ENCODE assay signal across 16 cellular contexts in genomic region chr5:123094227-123094918, GRCh38. TPM values are rescaled to one million over a fixed set of nuclear protein-coding genes. Genes with fewer than 3 reads are reported as not detected.
DNase-seq lines count a peak whose midpoint lies in the region; ATAC-seq and TF ChIP-seq lines count a peak whose summit lies in the region.
"Had no signal": no experiment of that assay in that cellular context is flagged by ENCODE, and none has a peak within 500 bp of the region (broad histone marks: within the 10 kb centered on the region; RNA-seq: fewer than 3 reads in every experiment).

No MANE protein-coding gene starts in this region.

- H3K9me3 Mint-ChIP-seq in chondrocyte (ENCODE audit: low read depth), result no peaks in the 10 kb centered on the region
- no peaks in the 10 kb centered on the region for H3K9me3 Mint-ChIP-seq in memory B cell
- no peaks in the 10 kb centered on the region for H3K9me3 Mint-ChIP-seq in stimulated activated naive B cell treated with anti-CD40 and anti-IgM and Interleukin-4, amounts not matched to agents 10 μg/mL and 1 μg/mL and 100 μg/mL, for 72 hours
- peaks cover 0 to 4% (median 1%) of the 10 kb centered on the region in 11 donors for H3K9me3 Mint-ChIP-seq in naive thymus-derived CD4-positive, alpha-beta T cell
- H3K9me3 Mint-ChIP-seq: activated naive CD4-positive, alpha-beta T cell treated with anti-CD3 and anti-CD28 coated beads, Interleukin-2, amount 50 U/mL, for 72 hours; central memory CD8-positive, alpha-beta T cell had no signal

- H3K4me1 Mint-ChIP-seq in chondrocyte (ENCODE audit: low read depth) (peaks cover 19% of the 10 kb centered on the region), memory B cell (peaks cover 21% of the 10 kb centered on the region)
- H3K4me1 Mint-ChIP-seq in stimulated activated naive B cell treated with anti-CD40 and anti-IgM and Interleukin-4, amounts not matched to agents 10 μg/mL and 1 μg/mL and 100 μg/mL, for 72 hours, result peaks cover 24 to 40% of the 10 kb centered on the region in 2 donors
- H3K4me1 Mint-ChIP-seq in naive thymus-derived CD4-positive, alpha-beta T cell, result peaks cover 11 to 25% (median 20%) of the 10 kb centered on the region in 7 donors

- no peaks in the 10 kb centered on the region for H3K36me3 ChIP-seq in HUES48 (ENCODE audit: control insufficient read depth, insufficient read depth, low read length)
- H3K36me3 ChIP-seq in naive thymus-derived CD4-positive, alpha-beta T cell (ENCODE audit: control insufficient read depth in 2 of 3, insufficient read depth in 3 of 3, low read length in 3 of 3), result no peaks in the 10 kb centered on the region
- H3K36me3 ChIP-seq: heart right ventricle had no signal

- H3K27ac Mint-ChIP-seq in chondrocyte (ENCODE audit: unreplicated experiment) (no peak overlapping the region), memory B cell (no peak overlapping the region)
- no peak overlapping the region for H3K27ac Mint-ChIP-seq in stimulated activated naive B cell treated with anti-CD40 and anti-IgM and Interleukin-4, amounts not matched to agents 10 μg/mL and 1 μg/mL and 100 μg/mL, for 72 hours
- no peak overlapping the region for H3K27ac Mint-ChIP-seq in naive thymus-derived CD4-positive, alpha-beta T cell
- H3K27ac Mint-ChIP-seq: activated naive CD4-positive, alpha-beta T cell treated with anti-CD3 and anti-CD28 coated beads, Interleukin-2, amount 50 U/mL, for 72 hours had no signal

- H3K9ac ChIP-seq in HUES48 (ENCODE audit: low read depth, low read length), result no peak overlapping the region

- H3K4me3 Mint-ChIP-seq in chondrocyte (ENCODE audit: unreplicated experiment) (peak overlapping the region; percentile 22), memory B cell (peak overlapping the region; percentile 46)
- H3K4me3 Mint-ChIP-seq in stimulated activated naive B cell treated with anti-CD40 and anti-IgM and Interleukin-4, amounts not matched to agents 10 μg/mL and 1 μg/mL and 100 μg/mL, for 72 hours, result peak overlapping the region; percentile 28 to 63
- H3K4me3 Mint-ChIP-seq in naive thymus-derived CD4-positive, alpha-beta T cell, result peak overlapping the region in 4 of 10 donors; percentile 9 to 59 (median 10)
- H3K4me3 Mint-ChIP-seq: central memory CD8-positive, alpha-beta T cell had no signal

- H3K4me1 ChIP-seq in HUES48 (ENCODE audit: control insufficient read depth, insufficient read depth, low read length), result peaks cover 30% of the 10 kb centered on the region
- H3K4me1 ChIP-seq in naive thymus-derived CD4-positive, alpha-beta T cell (ENCODE audit: control insufficient read depth in 2 of 2, insufficient read depth in 2 of 2, low read length in 2 of 2), result no peaks in the 10 kb centered on the region

- peaks cover 71% of the 10 kb centered on the region for H3K27me3 Mint-ChIP-seq in chondrocyte (ENCODE audit: low read depth)
- peaks cover 37% of the 10 kb centered on the region for H3K27me3 Mint-ChIP-seq in memory B cell
- H3K27me3 Mint-ChIP-seq in stimulated activated naive B cell treated with anti-CD40 and anti-IgM and Interleukin-4, amounts not matched to agents 10 μg/mL and 1 μg/mL and 100 μg/mL, for 72 hours, result peaks cover 66 to 85% of the 10 kb centered on the region in 2 donors
- H3K27me3 Mint-ChIP-seq in naive thymus-derived CD4-positive, alpha-beta T cell, result peaks cover 66 to 76% (median 69%) of the 10 kb centered on the region in 5 donors

- H3K36me3 Mint-ChIP-seq in chondrocyte (ENCODE audit: low read depth), result peaks cover 8% of the 10 kb centered on the region
- no peaks in the 10 kb centered on the region for H3K36me3 Mint-ChIP-seq in memory B cell
- peaks cover 1 to 3% of the 10 kb centered on the region in 2 donors for H3K36me3 Mint-ChIP-seq in stimulated activated naive B cell treated with anti-CD40 and anti-IgM and Interleukin-4, amounts not matched to agents 10 μg/mL and 1 μg/mL and 100 μg/mL, for 72 hours
- peaks cover 0 to 7% (median 2%) of the 10 kb centered on the region in 5 donors for H3K36me3 Mint-ChIP-seq in naive thymus-derived CD4-positive, alpha-beta T cell

- CTCF ChIA-PET in naive thymus-derived CD4-positive, alpha-beta T cell (lab: Charles Lee), result no interaction called here

- no peak overlapping the region for H3K27ac ChIP-seq in HUES48 (ENCODE audit: low read depth, low read length)
- no peak overlapping the region for H3K27ac ChIP-seq in naive thymus-derived CD4-positive, alpha-beta T cell (ENCODE audit: low read depth, low read length)
- H3K27ac ChIP-seq: heart right ventricle had no signal

- no peaks in the 10 kb centered on the region for H3K9me3 ChIP-seq in HUES48 (ENCODE audit: control insufficient read depth, insufficient read depth, low read length)
- H3K9me3 ChIP-seq in naive thymus-derived CD4-positive, alpha-beta T cell (ENCODE audit: control insufficient read depth in 2 of 3, low read length in 3 of 3), result no peaks in the 10 kb centered on the region
- H3K9me3 ChIP-seq: heart right ventricle had no signal

- DNase-seq in chondrocyte (ENCODE audit: low spot score) (no peak), memory B cell (ENCODE audit: low spot score in 2 of 2) (no peak), UCSD-AML1 (lab: John Stamatoyannopoulos, UW; ENCODE audit: unreplicated experiment) (no peak)
- no peak for DNase-seq in stimulated activated naive B cell treated with anti-CD40 and anti-IgM and Interleukin-4, amounts not matched to agents 10 μg/mL and 1 μg/mL and 100 μg/mL, for 72 hours
- DNase-seq in naive thymus-derived CD4-positive, alpha-beta T cell, result no peak
- DNase-seq: activated CD4-positive, CD25-positive, alpha-beta regulatory T cell; C1 segment of cervical spinal cord; heart right ventricle; left ventricle myocardium superior; occipital lobe; PC-3 had no signal

- no peak for ATAC-seq in memory B cell (ENCODE audit: low read depth)
- ATAC-seq in stimulated activated naive B cell treated with anti-CD40 and anti-IgM and Interleukin-4, amounts not matched to agents 10 μg/mL and 1 μg/mL and 100 μg/mL, for 72 hours (replicated peaks), result no peak
- ATAC-seq in HG03280 (IDR thresholded peaks at IDR 0.05; ENCODE audit: unreplicated experiment), result no peak
- ATAC-seq in naive thymus-derived CD4-positive, alpha-beta T cell, result no peak
- ATAC-seq: HCT116, heart right ventricle, left ventricle myocardium superior, PC-3 had no signal

- intact Hi-C loops in naive thymus-derived CD4-positive, alpha-beta T cell (cut with micrococcal nuclease), result loop anchor here in 1 of 2 donors (5.0 kb wide), 1 partner anchor 57 kb away; the partner anchor contains the start of gene PPIC

- H3K27me3 ChIP-seq in HUES48 (ENCODE audit: control insufficient read depth, insufficient read depth, low read length), result peaks cover 100% of the 10 kb centered on the region
- H3K27me3 ChIP-seq in naive thymus-derived CD4-positive, alpha-beta T cell (ENCODE audit: control insufficient read depth in 2 of 2, insufficient read depth in 2 of 2, low read length in 2 of 2), result peaks cover 0 to 3% of the 10 kb centered on the region in 2 donors

- POLR2A ChIA-PET in naive thymus-derived CD4-positive, alpha-beta T cell (lab: Charles Lee), result no interaction called here

- H3K4me3 ChIP-seq in HUES48 (ENCODE audit: low read depth, low read length), result peak overlapping the region; percentile 57
- H3K4me3 ChIP-seq in naive thymus-derived CD4-positive, alpha-beta T cell (ENCODE audit: low read length), result no peak overlapping the region

- TF ChIP-seq CTCF in chondrocyte (IDR thresholded peaks at IDR 0.05), result no peak

RNA-seq across cellular contexts. Expression of gene PRDM6, which starts 5.3 kb away (rescaled TPM):
- total RNA-seq in chondrocyte, result 0.49 to 0.89 TPM (median 0.70 TPM) in 3 replicates
- not detected for total RNA-seq in naive thymus-derived CD4-positive, alpha-beta T cell
- polyA plus RNA-seq in naive thymus-derived CD4-positive, alpha-beta T cell, result not detected
- total RNA-seq: activated naive CD4-positive, alpha-beta T cell treated with anti-CD3 and anti-CD28 coated beads, Interleukin-2, amount 50 U/mL, for 72 hours; PC-3 had no signal

RNA-seq across cellular contexts. Expression of gene PPIC, which starts 57.8 kb away (rescaled TPM):
- total RNA-seq in chondrocyte, result 104 to 125 TPM (median 122 TPM) in 3 replicates
- not detected for total RNA-seq in naive thymus-derived CD4-positive, alpha-beta T cell
- polyA plus RNA-seq in naive thymus-derived CD4-positive, alpha-beta T cell, result not detected
- total RNA-seq: activated naive CD4-positive, alpha-beta T cell treated with anti-CD3 and anti-CD28 coated beads, Interleukin-2, amount 50 U/mL, for 72 hours had no signal

Comparison
In these comparisons a context has a peak if more than half of its experiments do, and no peak if none do; other contexts are left out.
1. RNA of gene PPIC, which starts 57.8 kb away (total RNA-seq): 104 to 125 TPM in chondrocyte; not detected in naive thymus-derived CD4-positive, alpha-beta T cell; every median in the first group is over 100 times any median in the second.